28 cellular contexts compared by ENCODE assay signal in the genomic region with DNA sequence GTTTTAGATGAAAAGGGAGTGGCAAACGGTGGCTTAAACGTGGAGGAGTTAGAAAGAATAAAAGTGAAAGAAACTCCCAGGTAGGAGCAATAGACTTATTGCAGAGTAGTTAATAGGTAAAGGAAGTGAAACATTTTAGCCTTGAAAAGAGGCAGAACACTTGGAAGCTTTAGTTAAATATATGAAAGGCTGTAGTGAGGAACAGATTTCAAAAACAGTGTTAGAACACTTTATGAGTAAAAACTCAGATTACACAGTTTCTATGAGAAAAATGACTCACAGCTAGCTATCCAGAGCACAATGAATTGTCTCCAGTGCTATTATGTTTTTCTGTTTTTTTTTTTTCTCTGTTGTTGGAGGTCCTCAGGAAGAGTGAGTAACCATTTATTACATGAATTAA. TPM values are rescaled to one million over a fixed set of nuclear protein-coding genes. Genes with fewer than 3 reads are reported as not detected.
A peak's percentile ranks its signal among the peaks of the same experiment; 100 is the strongest.
DNase-seq lines count a peak whose midpoint lies in the region; ATAC-seq, FAIRE-seq and TF ChIP-seq lines count a peak whose summit lies in the region.
"Had no signal": no experiment of that assay in that cellular context is flagged by ENCODE, and none has a peak within 500 bp of the region (broad histone marks: within the 10 kb centered on the region; RNA-seq: fewer than 3 reads in every experiment).

No MANE protein-coding gene starts in this region.

- 89 to 94% methylated on average over 2 of the region's 2 CpGs for WGBS in endodermal cell (ENCODE audit: insufficient coverage in 1 of 2, insufficient read length in 1 of 2), 2 experiments

- H3K27ac ChIP-seq in endodermal cell (ENCODE audit: low read depth, low read length): no peak overlapping the region
- H3K27ac ChIP-seq: GM23248, Peyer's patch had no signal

- H3K36me3 Mint-ChIP-seq in endodermal cell (ENCODE audit: low read depth): no peaks in the 10 kb centered on the region
- H3K36me3 Mint-ChIP-seq: T-cell had no signal

- no peak for TF ChIP-seq CTCF in bronchial epithelial cell (IDR thresholded peaks at IDR 0.05; ENCODE audit: insufficient read depth, low read length, severe bottlenecking)
- TF ChIP-seq CTCF in endodermal cell (conservative IDR thresholded peaks at IDR 0.05): no peak

- FAIRE-seq in bronchial epithelial cell (lab: Jason Lieb, UNC): no peak
- FAIRE-seq: D721Med, HepG2, K562 had no signal

- H3K36me3 ChIP-seq in bronchial epithelial cell (ENCODE audit: control insufficient read depth, insufficient read depth, low read length): no peaks in the 10 kb centered on the region
- H3K36me3 ChIP-seq in endodermal cell (ENCODE audit: control insufficient read depth, insufficient read depth, low read length): no peaks in the 10 kb centered on the region
- H3K36me3 ChIP-seq: BE2C, Peyer's patch had no signal

- ATAC-seq in GM18870 (IDR thresholded peaks at IDR 0.05; ENCODE audit: unreplicated experiment) (peak; percentile 72), GM21717 (IDR thresholded peaks at IDR 0.05; ENCODE audit: unreplicated experiment) (peak; percentile 44), HG03565 (IDR thresholded peaks at IDR 0.05; ENCODE audit: unreplicated experiment) (peak; percentile 58), GM18873 (IDR thresholded peaks at IDR 0.05; ENCODE audit: low FRiP score, unreplicated experiment) (no peak)
- ATAC-seq: HepG2, K562, SK-N-SH treated with all-trans-retinoic acid at 6 μM for 48 hours, T-cell had no signal

- H3K27me3 ChIP-seq in bronchial epithelial cell (ENCODE audit: control insufficient read depth, insufficient read depth, low read length) (no peaks in the 10 kb centered on the region), endodermal cell (ENCODE audit: control insufficient read depth, insufficient read depth, low read length, poor library complexity, severe bottlenecking) (no peaks in the 10 kb centered on the region)
- H3K27me3 ChIP-seq: BE2C, Peyer's patch had no signal

- no peaks in the 10 kb centered on the region for H3K9me3 ChIP-seq in endodermal cell (ENCODE audit: control insufficient read depth, low read length)
- H3K9me3 ChIP-seq: BE2C, Peyer's patch had no signal

- H3K4me3 Mint-ChIP-seq in endodermal cell: no peak overlapping the region
- H3K4me3 Mint-ChIP-seq: H9, T-cell had no signal

- H3K9ac ChIP-seq in endodermal cell (ENCODE audit: extremely low read depth, low read length, poor library complexity, severe bottlenecking): no peak overlapping the region
- H3K9ac ChIP-seq: GM23248 had no signal

- H3K4me3 ChIP-seq in bronchial epithelial cell (ENCODE audit: low read depth, low read length) (no peak overlapping the region), endodermal cell (ENCODE audit: low read length) (no peak overlapping the region)
- H3K4me3 ChIP-seq: GM23248, K562, Peyer's patch had no signal

- H3K27ac Mint-ChIP-seq in endodermal cell: no peak overlapping the region
- H3K27ac Mint-ChIP-seq: H9, T-cell had no signal

- H3K4me1 ChIP-seq in endodermal cell (ENCODE audit: control insufficient read depth, insufficient read depth, low read length): no peaks in the 10 kb centered on the region
- H3K4me1 ChIP-seq: BE2C, Peyer's patch had no signal

- DNase-seq in bronchial epithelial cell (ENCODE audit: low read depth): peak; percentile 12
- DNase-seq in effector CD4-positive, alpha-beta T cell: no peak
- no peak for DNase-seq in endodermal cell
- no peak for DNase-seq in iPS-NIHi11 (ENCODE audit: low spot score)
- DNase-seq: BE2C, DMS53, EL, GM23248, H9, MM.1S, NCI-H1048, NCI-H1436 treated with DMSO at 0.1 percent for 48 hours, NCI-H2029, NCI-H226, NCI-H510A treated with DMSO at 0.1 percent for 48 hours, NCI-H748 treated with DMSO at 0.1 percent for 48 hours, Peyer's patch, T-cell had no signal

- H3K4me1 Mint-ChIP-seq in endodermal cell: no peaks in the 10 kb centered on the region
- H3K4me1 Mint-ChIP-seq: H9, T-cell had no signal

- no peaks in the 10 kb centered on the region for H3K9me3 Mint-ChIP-seq in endodermal cell
- H3K9me3 Mint-ChIP-seq: H9 had no signal

- H3K27me3 Mint-ChIP-seq in endodermal cell (ENCODE audit: insufficient read depth): no peaks in the 10 kb centered on the region
- H3K27me3 Mint-ChIP-seq: T-cell had no signal

RNA-seq across cellular contexts. Expression of a gene that starts 45.8 kb away (rescaled TPM):
- total RNA-seq in bronchial epithelial cell (not detected in 2 replicates), endodermal cell (under 1 TPM; 0.46 to 0.53 TPM)
- 0.57 TPM for polyA plus RNA-seq in endodermal cell (2013, experiment 1 of 2)
- 0.41 TPM for polyA plus RNA-seq in endodermal cell (2013, experiment 2 of 2)
- total RNA-seq: A673, GM23248, HepG2, K562, OCI-LY7, Peyer's patch, T-cell had no signal
- polyA plus RNA-seq: GM23248, HepG2, K562 had no signal
